24 cellular contexts compared by ENCODE assay signal in genomic region chr3:18469775-18470174, GRCh38. TPM values are rescaled to one million over a fixed set of nuclear protein-coding genes. Genes with fewer than 3 reads are reported as not detected.
DNase-seq lines count a peak whose midpoint lies in the region; FAIRE-seq and TF ChIP-seq lines count a peak whose summit lies in the region.
"Had no signal": no experiment of that assay in that cellular context is flagged by ENCODE, and none has a peak within 500 bp of the region (broad histone marks: within the 10 kb centered on the region; RNA-seq: fewer than 3 reads in every experiment).

No MANE protein-coding gene starts in this region.

- H3K9me3 Mint-ChIP-seq in Caco-2 (ENCODE audit: unreplicated experiment), result no peaks in the 10 kb centered on the region
- H3K9me3 Mint-ChIP-seq: CD4-positive, alpha-beta T cell had no signal

- no peak overlapping the region for H3K4me3 Mint-ChIP-seq in Caco-2 (ENCODE audit: unreplicated experiment)
- H3K4me3 Mint-ChIP-seq: CD4-positive, alpha-beta T cell had no signal

- H3K27me3 Mint-ChIP-seq in Caco-2 (ENCODE audit: insufficient read depth, unreplicated experiment), result no peaks in the 10 kb centered on the region
- H3K27me3 Mint-ChIP-seq: CD4-positive, alpha-beta T cell had no signal

- no peak overlapping the region for H3K27ac ChIP-seq in coronary artery
- no peak overlapping the region for H3K27ac ChIP-seq in tibial artery
- H3K27ac ChIP-seq: A549; BLaER1 treated with 17β-estradiol and CSF1 and Interleukin-3, amounts not matched to agents 10 nM and 100 nM; SK-N-MC had no signal

- no peaks in the 10 kb centered on the region for H3K9me3 ChIP-seq in Caco-2
- H3K9me3 ChIP-seq in tibial artery, result no peaks in the 10 kb centered on the region
- H3K9me3 ChIP-seq: A549, HAP-1 had no signal

- intact Hi-C loops in Caco-2 (cut with micrococcal nuclease; ENCODE audit: unreplicated experiment) (no loop called here), tibial artery (cut with DNase I; ENCODE audit: low total_unique reads) (no loop called here)

- CTCF ChIA-PET in Caco-2 (lab: Charles Lee), result no interaction called here

- H3K4me3 ChIP-seq in Caco-2 (ENCODE audit: low read depth, low read length), result no peak overlapping the region
- H3K4me3 ChIP-seq in coronary artery, result no peak overlapping the region
- H3K4me3 ChIP-seq in tibial artery, result no peak overlapping the region
- H3K4me3 ChIP-seq: A549; BLaER1 treated with 17β-estradiol and CSF1 and Interleukin-3, amounts not matched to agents 10 nM and 100 nM; HAP-1; SK-N-MC had no signal

- DNase-seq in Caco-2 (peak; percentile 34 to 50), RCC 7860 (ENCODE audit: low spot score) (peak; percentile 8), kidney tubule cell (ENCODE audit: low spot score) (peak; percentile 18), renal cortical epithelial cell (ENCODE audit: low read depth) (peak; percentile 2), coronary artery (ENCODE audit: low spot score) (no peak), tibial artery (no peak), anterior cingulate cortex (lab: John Stamatoyannopoulos, UW) (no peak)
- DNase-seq: AML-193; CD4-positive, alpha-beta T cell; DMS79; GF-D8; GOT3; NCI-H1048; NCI-H1417; NCI-H1694; NCI-H2029 treated with DMSO at 0.1 percent for 48 hours; NCI-H446 treated with DMSO at 0.1 percent for 48 hours; NCI-H526 treated with DMSO at 0.1 percent for 48 hours; SIG-M5 had no signal

- POLR2A ChIA-PET in Caco-2 (lab: Charles Lee), result no interaction called here

- TF ChIP-seq CTCF in Caco-2 (IDR thresholded peaks at IDR 0.05; ENCODE audit: insufficient read depth in 1 of 2, low read depth in 1 of 2, low read length in 1 of 2, severe bottlenecking in 1 of 2, unreplicated experiment in 1 of 2), result no peak
- no peak for TF ChIP-seq CTCF in coronary artery (IDR thresholded peaks at IDR 0.05)
- no peak for TF ChIP-seq CTCF in tibial artery (IDR thresholded peaks at IDR 0.05)

- no peaks in the 10 kb centered on the region for H3K36me3 ChIP-seq in Caco-2 (ENCODE audit: control insufficient read depth, insufficient read depth, low read length)
- H3K36me3 ChIP-seq in tibial artery, result no peaks in the 10 kb centered on the region
- H3K36me3 ChIP-seq: HAP-1 had no signal

- peaks cover 37% of the 10 kb centered on the region for H3K4me1 ChIP-seq in Caco-2
- H3K4me1 ChIP-seq in tibial artery, result no peaks in the 10 kb centered on the region
- H3K4me1 ChIP-seq: A549, HAP-1 had no signal

- H3K36me3 Mint-ChIP-seq in Caco-2 (ENCODE audit: insufficient read depth, unreplicated experiment), result no peaks in the 10 kb centered on the region

- H3K27ac Mint-ChIP-seq in Caco-2 (ENCODE audit: unreplicated experiment), result no peak overlapping the region
- H3K27ac Mint-ChIP-seq: CD4-positive, alpha-beta T cell had no signal

- no peaks in the 10 kb centered on the region for H3K27me3 ChIP-seq in Caco-2 (replicated peaks; ENCODE audit: control insufficient read depth, insufficient read depth, low read length)
- H3K27me3 ChIP-seq in tibial artery, result no peaks in the 10 kb centered on the region
- H3K27me3 ChIP-seq: BLaER1 treated with 17β-estradiol and CSF1 and Interleukin-3, amounts not matched to agents 10 nM and 100 nM had no signal

- H3K4me1 Mint-ChIP-seq in Caco-2 (ENCODE audit: low read depth, unreplicated experiment), result peaks cover 37% of the 10 kb centered on the region

- no peak for FAIRE-seq in RCC 7860 (lab: Jason Lieb, UNC)
- FAIRE-seq: A549, GM12891 had no signal

- BruUV-seq in Caco-2 (replicated peaks; lab: Mats Ljungman, UMichigan), result no TSS peak

RNA-seq across cellular contexts. Expression of gene SATB1, which starts 44.6 kb away (rescaled TPM):
- total RNA-seq in Caco-2 (2022) (13.8 and 16.4 TPM in 2 replicates), renal cortical epithelial cell (7.8 and 36.4 TPM in 2 replicates)

Comparison
In these comparisons a context has a peak if more than half of its experiments do, and no peak if none do; other contexts are left out.
1. DNase-seq: peak in Caco-2 (2 of 2), RCC 7860 (single experiment), kidney tubule cell (single experiment) and renal cortical epithelial cell (single experiment); none in coronary artery (single experiment), tibial artery (0 of 2) and anterior cingulate cortex (0 of 58).